Comparison of ENCODE assay signal across 2 cellular contexts in genomic region chr1:32897082-32898049, GRCh38.
TF ChIP-seq lines count a peak whose summit lies in the region.

No MANE protein-coding gene starts in this region.

TF ChIP-seq in endothelial cell of umbilical vein, 7 proteins besides CTCF, POLR2A, EP300 and RAD21 (continued from another document):
- TF ChIP-seq MAX (IDR thresholded peaks at IDR 0.05; ENCODE audit: insufficient read depth, insufficient read length) (no peak), EZH2 (IDR thresholded peaks at IDR 0.05; ENCODE audit: borderline replicate concordance, low read depth, low read length, severe bottlenecking) (no peak), GATA2 (IDR thresholded peaks at IDR 0.05; ENCODE audit: insufficient read depth, insufficient read length, low read depth, low read length) (no peak), MYC (IDR thresholded peaks at IDR 0.05; ENCODE audit: low read depth, low read length) (no peak), POLR2AphosphoS5 (IDR thresholded peaks at IDR 0.05; ENCODE audit: insufficient read depth, low read depth, low read length) (no peak)

TF ChIP-seq in WTC11, 78 proteins besides CTCF, POLR2A, EP300 and RAD21:
- TF ChIP-seq ZNF532 (CRISPR knock-in tag; IDR thresholded peaks at IDR 0.05; ENCODE audit: borderline replicate concordance): no peak
- TF ChIP-seq TCF7 (CRISPR knock-in tag; IDR thresholded peaks at IDR 0.05; ENCODE audit: low read depth): no peak
- TF ChIP-seq IRF2 (CRISPR knock-in tag; IDR thresholded peaks at IDR 0.05; ENCODE audit: borderline replicate concordance, low read depth): no peak
